Comparison of ENCODE assay signal across 8 cellular contexts in the genomic region with DNA sequence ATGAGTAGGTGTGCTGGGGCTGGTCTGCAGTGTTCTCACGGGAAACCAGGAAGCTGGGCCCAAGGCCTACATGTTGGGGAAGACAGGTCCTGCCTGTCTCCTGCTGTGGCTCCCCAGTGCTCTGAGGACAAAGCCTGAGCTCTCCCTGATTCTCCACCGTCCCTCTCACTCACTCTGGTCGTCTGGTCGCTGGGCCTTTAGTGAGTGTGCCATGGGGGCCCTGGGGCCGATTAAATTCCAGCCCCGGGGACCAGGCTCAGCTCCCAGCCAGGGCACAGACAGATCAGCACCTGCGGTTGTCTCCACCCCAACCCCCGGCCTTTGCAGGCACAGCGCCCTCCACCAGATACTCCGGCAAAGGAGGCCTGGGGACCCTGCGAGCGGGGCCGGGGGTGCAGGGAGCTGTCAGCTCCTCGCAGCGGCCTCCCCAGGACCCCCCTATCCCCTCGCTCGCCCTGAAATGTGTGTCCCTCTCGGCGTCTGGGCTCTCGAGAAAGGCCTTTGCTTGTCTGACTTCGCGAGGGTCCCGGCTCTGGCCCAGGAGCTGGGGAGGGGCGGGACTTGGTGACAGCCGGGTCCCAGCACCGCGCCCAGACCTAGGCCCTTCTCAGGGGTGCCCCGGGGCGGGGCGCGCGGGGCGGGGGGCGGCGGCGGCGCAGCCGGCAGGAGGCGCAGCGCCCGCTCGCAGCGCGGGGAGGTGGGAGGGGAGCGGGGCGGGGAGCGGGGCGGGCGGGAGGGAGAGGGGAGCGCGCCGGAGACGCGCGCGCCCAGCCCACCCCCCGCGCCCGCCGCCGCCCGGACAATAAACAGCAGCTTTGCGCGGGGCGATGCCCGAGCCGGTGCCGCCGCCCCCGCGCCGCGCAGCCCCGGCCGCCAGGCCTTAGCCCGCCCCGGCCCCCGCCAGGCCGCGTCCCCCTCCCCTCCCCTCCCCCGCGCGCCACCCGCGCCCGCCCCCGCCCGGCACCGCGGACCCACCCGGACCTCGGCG. TPM values are rescaled to one million over a fixed set of nuclear protein-coding genes. Genes with fewer than 3 reads are reported as not detected.
DNase-seq lines count a peak whose midpoint lies in the region; ATAC-seq and TF ChIP-seq lines count a peak whose summit lies in the region.

A gene with protein sequence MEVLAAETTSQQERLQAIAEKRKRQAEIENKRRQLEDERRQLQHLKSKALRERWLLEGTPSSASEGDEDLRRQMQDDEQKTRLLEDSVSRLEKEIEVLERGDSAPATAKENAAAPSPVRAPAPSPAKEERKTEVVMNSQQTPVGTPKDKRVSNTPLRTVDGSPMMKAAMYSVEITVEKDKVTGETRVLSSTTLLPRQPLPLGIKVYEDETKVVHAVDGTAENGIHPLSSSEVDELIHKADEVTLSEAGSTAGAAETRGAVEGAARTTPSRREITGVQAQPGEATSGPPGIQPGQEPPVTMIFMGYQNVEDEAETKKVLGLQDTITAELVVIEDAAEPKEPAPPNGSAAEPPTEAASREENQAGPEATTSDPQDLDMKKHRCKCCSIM (plus strand): TSS at position 782 of the 988 bp plus-strand sequence. CDS start 212 bp downstream, outside the sequence.

- no peak for ATAC-seq in activated CD8-positive, alpha-beta memory T cell treated with anti-CD3 and anti-CD28 coated beads, Interleukin-2, amount 10 ng/mL, durations not matched to agents 7 days and 5 days

- peak within 1 kb of the TSS; percentile 82 to 94 (median 89) for H3K4me3 ChIP-seq in BLaER1 treated with 17β-estradiol and CSF1 and Interleukin-3, amounts not matched to agents 10 nM and 100 nM
- H3K4me3 ChIP-seq in fibroblast of the aortic adventitia (ENCODE audit: low read depth, low read length): peak within 1 kb of the TSS; percentile 66

- H3K9me3 Mint-ChIP-seq in activated CD8-positive, alpha-beta memory T cell treated with anti-CD3 and anti-CD28 coated beads, Interleukin-2, amount 10 ng/mL, durations not matched to agents 7 days and 5 days (ENCODE audit: low read depth): no peaks in the 10 kb centered on the region

- peak within 1 kb of the TSS; percentile 47 to 85 (median 79) for H3K27ac ChIP-seq in BLaER1 treated with 17β-estradiol and CSF1 and Interleukin-3, amounts not matched to agents 10 nM and 100 nM

- DNase-seq in OCI-M1 (lab: John Stamatoyannopoulos, UW) (peak; percentile 2), fibroblast of the aortic adventitia (ENCODE audit: low read depth) (no peak), occipital lobe (lab: John Stamatoyannopoulos, UW) (no peak), NCI-H82 treated with DMSO at 0.1 percent for 48 hours (lab: John Stamatoyannopoulos, UW; ENCODE audit: unreplicated experiment) (no peak), GM10266 (ENCODE audit: extremely low spot score) (no peak)
- DNase-seq in activated CD8-positive, alpha-beta memory T cell treated with anti-CD3 and anti-CD28 coated beads, Interleukin-2, amount 10 ng/mL, durations not matched to agents 7 days and 5 days: no peak
- no peak for DNase-seq in NK-92 treated with Interleukin-12 subunit alpha and Interleukin-12 subunit beta, amount 100 ng/mL, for 24 hours (lab: John Stamatoyannopoulos, UW)

- H3K4me1 ChIP-seq in BLaER1 treated with 17β-estradiol and CSF1 and Interleukin-3, amounts not matched to agents 10 nM and 100 nM: peaks cover 27 to 55% (median 44%) of the 10 kb centered on the region in 10 experiments

- peaks cover 0 to 9% (median 0%) of the 10 kb centered on the region in 11 experiments; a peak in 2 of 22 replicates for H3K36me3 ChIP-seq in BLaER1 treated with 17β-estradiol and CSF1 and Interleukin-3, amounts not matched to agents 10 nM and 100 nM

- H3K36me3 Mint-ChIP-seq in activated CD8-positive, alpha-beta memory T cell treated with anti-CD3 and anti-CD28 coated beads, Interleukin-2, amount 10 ng/mL, durations not matched to agents 7 days and 5 days: no peaks in the 10 kb centered on the region

- H3K27me3 Mint-ChIP-seq in activated CD8-positive, alpha-beta memory T cell treated with anti-CD3 and anti-CD28 coated beads, Interleukin-2, amount 10 ng/mL, durations not matched to agents 7 days and 5 days: peaks cover 24% of the 10 kb centered on the region

- CTCF ChIA-PET in activated CD8-positive, alpha-beta memory T cell treated with anti-CD3 and anti-CD28 coated beads, Interleukin-2, amount 10 ng/mL, durations not matched to agents 7 days and 5 days (lab: Charles Lee): no interaction called here

- H3K4me3 Mint-ChIP-seq in activated CD8-positive, alpha-beta memory T cell treated with anti-CD3 and anti-CD28 coated beads, Interleukin-2, amount 10 ng/mL, durations not matched to agents 7 days and 5 days: no peak within 1 kb of the TSS

- H4K20me1 ChIP-seq in BLaER1 treated with 17β-estradiol and CSF1 and Interleukin-3, amounts not matched to agents 10 nM and 100 nM: peaks cover 0 to 21% (median 4%) of the 10 kb centered on the region in 11 experiments; a peak in 10 of 22 replicates

- H3K27ac Mint-ChIP-seq in activated CD8-positive, alpha-beta memory T cell treated with anti-CD3 and anti-CD28 coated beads, Interleukin-2, amount 10 ng/mL, durations not matched to agents 7 days and 5 days: no peak within 1 kb of the TSS

- H3K4me2 ChIP-seq in BLaER1 treated with 17β-estradiol and CSF1 and Interleukin-3, amounts not matched to agents 10 nM and 100 nM: peak within 1 kb of the TSS; percentile 98 to 100 (median 100)

- TF ChIP-seq CTCF in fibroblast of the aortic adventitia (IDR thresholded peaks at IDR 0.05; ENCODE audit: insufficient read depth, low read length) (no peak), GM10266 (IDR thresholded peaks at IDR 0.05; ENCODE audit: control insufficient read depth, insufficient read depth, low read depth, missing control alignments) (no peak)

- H3K9ac ChIP-seq in BLaER1 treated with 17β-estradiol and CSF1 and Interleukin-3, amounts not matched to agents 10 nM and 100 nM: peak within 1 kb of the TSS; percentile 81 to 92 (median 87)

- no peaks in the 10 kb centered on the region for H3K9me3 ChIP-seq in BLaER1 treated with 17β-estradiol and CSF1 and Interleukin-3, amounts not matched to agents 10 nM and 100 nM (replicated peaks in 1 of 11)

- peaks cover 0 to 3% (median 0%) of the 10 kb centered on the region in 11 experiments; a peak in 1 of 22 replicates for H3K27me3 ChIP-seq in BLaER1 treated with 17β-estradiol and CSF1 and Interleukin-3, amounts not matched to agents 10 nM and 100 nM

- H3K4me1 Mint-ChIP-seq in activated CD8-positive, alpha-beta memory T cell treated with anti-CD3 and anti-CD28 coated beads, Interleukin-2, amount 10 ng/mL, durations not matched to agents 7 days and 5 days: peaks cover 4% of the 10 kb centered on the region

RNA-seq across cellular contexts. Expression of the gene that starts here (rescaled TPM):
- total RNA-seq in fibroblast of the aortic adventitia (ENCODE audit: low replicate concordance) (5.7 and 198 TPM in 2 replicates), occipital lobe (95.9 TPM)
- not detected for total RNA-seq in activated CD8-positive, alpha-beta memory T cell treated with anti-CD3 and anti-CD28 coated beads, Interleukin-2, amount 10 ng/mL, durations not matched to agents 7 days and 5 days
